In genomic region chr19:42406111-42406510, GRCh38 we compare ENCODE assay signal across 34 cellular contexts. TPM values are rescaled to one million over a fixed set of nuclear protein-coding genes. Genes with fewer than 3 reads are reported as not detected.
"Had no signal": no experiment of that assay in that cellular context is flagged by ENCODE, and none has a peak within 500 bp of the region (broad histone marks: within the 10 kb centered on the region; RNA-seq: fewer than 3 reads in every experiment).

No MANE protein-coding gene starts in this region.

- H2AFZ ChIP-seq: hepatocyte had no signal

- H3K27ac Mint-ChIP-seq: activated CD4-positive, alpha-beta T cell treated with anti-CD3 and anti-CD28 coated beads for 36 hours; activated CD8-positive, alpha-beta T cell treated with anti-CD3 and anti-CD28 coated beads, Interleukin-2, amount 10 ng/mL, durations not matched to agents 7 days and 5 days; activated naive CD4-positive, alpha-beta T cell treated with anti-CD3 and anti-CD28 coated beads for 36 hours; activated naive CD8-positive, alpha-beta T cell treated with anti-CD3 and anti-CD28 coated beads for 36 hours; activated T-helper 1 cell treated with anti-CD3 and anti-CD28 coated beads, Interleukin-12 subunit alpha, Interleukin-12 subunit beta, Interleukin-2, Interleukin-4 antibody, amounts not matched to agents 30 ng/mL and 10 ng/mL and 1 ng/mL, durations not matched to agents 14 hours and 24 hours and 36 hours; mesothelial cell of epicardium; type B pancreatic cell had no signal

- H3K27me3 ChIP-seq: ascending aorta, cardiac muscle cell, colonic mucosa, gastroesophageal sphincter, hepatocyte, spleen, vagina had no signal

- H3K4me1 ChIP-seq: colonic mucosa had no signal

- H3K36me3 ChIP-seq: ascending aorta, colonic mucosa, vagina had no signal

- H3K27ac ChIP-seq: ascending aorta, cardiac muscle cell, colonic mucosa, gastroesophageal sphincter, hepatocyte, spleen, vagina had no signal

- H3K9me3 Mint-ChIP-seq: activated naive CD4-positive, alpha-beta T cell treated with anti-CD3 and anti-CD28 coated beads for 36 hours; activated naive CD8-positive, alpha-beta T cell treated with anti-CD3 and anti-CD28 coated beads for 36 hours; activated T-helper 1 cell treated with anti-CD3 and anti-CD28 coated beads, Interleukin-12 subunit alpha, Interleukin-12 subunit beta, Interleukin-2, Interleukin-4 antibody, amounts not matched to agents 30 ng/mL and 10 ng/mL and 1 ng/mL, durations not matched to agents 14 hours and 24 hours and 36 hours; brain; mesothelial cell of epicardium; naive B cell; nephron progenitor cell; type B pancreatic cell had no signal

- ATAC-seq: activated CD4-positive, alpha-beta T cell treated with anti-CD3 and anti-CD28 coated beads for 36 hours; activated CD8-positive, alpha-beta T cell treated with anti-CD3 and anti-CD28 coated beads, Interleukin-2, amount 10 ng/mL, durations not matched to agents 7 days and 5 days; gastroesophageal sphincter; left colon; right cardiac atrium had no signal

- H3K79me2 ChIP-seq: hepatocyte had no signal

- H3K9me3 ChIP-seq: ascending aorta, colonic mucosa, gastroesophageal sphincter, spleen, vagina had no signal

- H3K4me3 Mint-ChIP-seq: activated CD4-positive, alpha-beta T cell treated with anti-CD3 and anti-CD28 coated beads for 36 hours; activated CD8-positive, alpha-beta T cell treated with anti-CD3 and anti-CD28 coated beads, Interleukin-2, amount 10 ng/mL, durations not matched to agents 7 days and 5 days; activated naive CD4-positive, alpha-beta T cell treated with anti-CD3 and anti-CD28 coated beads for 36 hours; activated naive CD8-positive, alpha-beta T cell treated with anti-CD3 and anti-CD28 coated beads for 36 hours; activated T-helper 1 cell treated with anti-CD3 and anti-CD28 coated beads, Interleukin-12 subunit alpha, Interleukin-12 subunit beta, Interleukin-2, Interleukin-4 antibody, amounts not matched to agents 30 ng/mL and 10 ng/mL and 1 ng/mL, durations not matched to agents 14 hours and 24 hours and 36 hours; brain; mesothelial cell of epicardium; nephron progenitor cell; type B pancreatic cell had no signal

- H3K4me3 ChIP-seq: ascending aorta, cardiac muscle cell, colonic mucosa, gastroesophageal sphincter, hepatocyte, spleen, vagina had no signal

- H3K27me3 Mint-ChIP-seq: activated CD4-positive, alpha-beta T cell treated with anti-CD3 and anti-CD28 coated beads for 36 hours; activated naive CD8-positive, alpha-beta T cell treated with anti-CD3 and anti-CD28 coated beads for 36 hours; naive B cell; type B pancreatic cell had no signal

- H3K36me3 Mint-ChIP-seq: type B pancreatic cell had no signal

- FAIRE-seq: endometrium, keratinocyte had no signal

- DNase-seq: activated CD4-positive, alpha-beta T cell treated with anti-CD3 and anti-CD28 coated beads for 36 hours; activated CD4-positive, CD25-positive, alpha-beta regulatory T cell; activated CD8-positive, alpha-beta T cell treated with anti-CD3 and anti-CD28 coated beads, Interleukin-2, amount 10 ng/mL, durations not matched to agents 7 days and 5 days; activated effector memory CD4-positive, alpha-beta T cell treated with anti-CD3 and anti-CD28 coated beads, Interleukin-2, amount 50 U/mL, for 16 hours; activated naive CD4-positive, alpha-beta T cell treated with anti-CD3 and anti-CD28 coated beads for 36 hours; activated naive CD8-positive, alpha-beta T cell treated with anti-CD3 and anti-CD28 coated beads for 36 hours; activated T-cell treated with anti-CD3 and anti-CD28 coated beads for 4 hours; cerebellar nuclear complex; colonic mucosa; effector CD8-positive, alpha-beta T cell; erythroblast; left colon; naive B cell; nephron progenitor cell; nucleus accumbens; spleen; stimulated activated naive CD4-positive, alpha-beta T cell treated with Interleukin-2 at 50 U/mL for 16 hours had no signal

- H3K4me2 ChIP-seq: hepatocyte had no signal

RNA-seq across cellular contexts. Expression of gene CNFN, which starts 16.0 kb away (rescaled TPM):
- total RNA-seq: activated CD4-positive, alpha-beta T cell treated with anti-CD3 and anti-CD28 coated beads for 36 hours; activated CD8-positive, alpha-beta T cell treated with anti-CD3 and anti-CD28 coated beads, Interleukin-2, amount 10 ng/mL, durations not matched to agents 7 days and 5 days; activated naive CD4-positive, alpha-beta T cell treated with anti-CD3 and anti-CD28 coated beads for 36 hours; activated naive CD8-positive, alpha-beta T cell treated with anti-CD3 and anti-CD28 coated beads for 36 hours; activated T-helper 1 cell treated with anti-CD3 and anti-CD28 coated beads, Interleukin-12 subunit alpha, Interleukin-12 subunit beta, Interleukin-2, Interleukin-4 antibody, amounts not matched to agents 30 ng/mL and 10 ng/mL and 1 ng/mL, durations not matched to agents 14 hours and 24 hours and 36 hours; ascending aorta; fibroblast of lung; fibroblast of villous mesenchyme; liver; T-helper 1 cell treated with Interleukin-12 subunit alpha and Interleukin-12 subunit beta and Interleukin-4 antibody, amounts not matched to agents 30 ng/mL and 1 ng/mL, for 36 hours had no signal
- polyA plus RNA-seq: fibroblast of lung had no signal

RNA-seq across cellular contexts. Expression of gene CXCL17, which starts 36.6 kb away (rescaled TPM):
- total RNA-seq: activated CD4-positive, alpha-beta T cell treated with anti-CD3 and anti-CD28 coated beads for 36 hours; activated CD8-positive, alpha-beta T cell treated with anti-CD3 and anti-CD28 coated beads, Interleukin-2, amount 10 ng/mL, durations not matched to agents 7 days and 5 days; activated naive CD4-positive, alpha-beta T cell treated with anti-CD3 and anti-CD28 coated beads for 36 hours; activated naive CD8-positive, alpha-beta T cell treated with anti-CD3 and anti-CD28 coated beads for 36 hours; activated T-helper 1 cell treated with anti-CD3 and anti-CD28 coated beads, Interleukin-12 subunit alpha, Interleukin-12 subunit beta, Interleukin-2, Interleukin-4 antibody, amounts not matched to agents 30 ng/mL and 10 ng/mL and 1 ng/mL, durations not matched to agents 14 hours and 24 hours and 36 hours; ascending aorta; cardiac muscle cell; colonic mucosa; dermis microvascular lymphatic vessel endothelial cell; fibroblast of lung; fibroblast of villous mesenchyme; left colon; mesothelial cell of epicardium; right cardiac atrium; spleen; T-helper 1 cell treated with Interleukin-12 subunit alpha and Interleukin-12 subunit beta and Interleukin-4 antibody, amounts not matched to agents 30 ng/mL and 1 ng/mL, for 36 hours had no signal
- polyA plus RNA-seq: fibroblast of lung, keratinocyte, right cardiac atrium had no signal
